8 cellular contexts compared by ENCODE assay signal in genomic region chr17:50707296-50708049, GRCh38. TPM values are rescaled to one million over a fixed set of nuclear protein-coding genes. Genes with fewer than 3 reads are reported as not detected.
DNase-seq lines count a peak whose midpoint lies in the region; ATAC-seq and TF ChIP-seq lines count a peak whose summit lies in the region.

ANKRD40 (minus strand) TSS chr17:50707914; CDS start chr17:50707654, 260 bp downstream.

- POLR2A ChIA-PET in T-cell (lab: Charles Lee), result interaction anchor here (0.5 to 1.2 kb wide), 6 partner anchors 12 to 873 kb away, joined by 3 to 9 read pairs (median 3); partner anchors contain the start of gene LUC7L3 (in 1 of the 2)

- peaks cover 0 to 27% (median 18%) of the 10 kb centered on the region in 9 donors for H3K36me3 ChIP-seq in heart left ventricle
- H3K36me3 ChIP-seq in upper lobe of left lung, result peaks cover 0 to 14% (median 0%) of the 10 kb centered on the region in 4 donors

- H3K4me1 ChIP-seq in heart left ventricle (peaks cover 0 to 60% (median 40%) of the 10 kb centered on the region in 12 donors), upper lobe of left lung (peaks cover 26 to 54% (median 30%) of the 10 kb centered on the region in 4 donors)

- CTCF ChIA-PET in T-cell (lab: Charles Lee), result interaction anchor here in 1 of 2 donors (0.5 to 0.9 kb wide), 3 partner anchors 11 to 231 kb away, joined by 3 to 5 read pairs (median 3); partner anchors contain the start of gene LUC7L3

- peak within 1 kb of the TSS; percentile 96 to 98 for H3K27ac Mint-ChIP-seq in T-cell

- no peaks in the 10 kb centered on the region for H3K27me3 Mint-ChIP-seq in T-cell

- TF ChIP-seq EP300 in upper lobe of left lung (IDR thresholded peaks at IDR 0.05), result no peak

- in situ Hi-C loops in GM13976 (cut with MboI; ENCODE audit: low sequenced_read_pairs, unreplicated experiment), result no loop called here

- H3K27ac ChIP-seq in adipose tissue (ENCODE audit: low read depth, low read length) (peak within 1 kb of the TSS; percentile 56), heart left ventricle (peak within 1 kb of the TSS; percentile 94 to 100 (median 97)), upper lobe of left lung (peak within 1 kb of the TSS; percentile 89 to 97 (median 97))

- intact Hi-C loops in heart left ventricle (cut with DNase I) (loop anchor here in 2 of 10 donors (5.0 to 10.0 kb wide), 2 partner anchors 137 to 160 kb away; partner anchors contain the start of gene SPATA20 (in 1 of the 2)), posterior cingulate gyrus (cut with DNase I) (loop anchor here (1.0 kb wide), 1 partner anchor 12 kb away; the partner anchor contains the start of gene LUC7L3)

- DNase-seq in GM13976 (ENCODE audit: low spot score) (peak; percentile 87), NCI-H1436 treated with DMSO at 0.1 percent for 48 hours (lab: John Stamatoyannopoulos, UW) (peak; percentile 86), T-cell (peak; percentile 76 to 94 (median 84)), heart left ventricle (peak; percentile 91 to 94 (median 91)), posterior cingulate gyrus (peak; percentile 80 to 98 (median 86)), upper lobe of left lung (peak; percentile 92 to 94)

- TF ChIP-seq POLR2A in heart left ventricle (IDR thresholded peaks at IDR 0.05) (peak; percentile 9 to 59), upper lobe of left lung (IDR thresholded peaks at IDR 0.05) (peak in 3 of 4 donors; percentile 37 to 74 (median 49))

- peaks cover 12% of the 10 kb centered on the region for H3K36me3 Mint-ChIP-seq in T-cell

- ATAC-seq in HG02852 (IDR thresholded peaks at IDR 0.05; ENCODE audit: unreplicated experiment), result peak; percentile 68
- ATAC-seq in T-cell (replicated peaks in 1 of 4), result peak; percentile 82 to 91 (median 86)
- peak; percentile 80 to 92 (median 88) for ATAC-seq in heart left ventricle
- ATAC-seq in upper lobe of left lung (ENCODE audit: low FRiP score in 2 of 2), result peak; percentile 92 to 95

- peak within 1 kb of the TSS; percentile 81 to 93 (median 91) for H3K4me3 Mint-ChIP-seq in T-cell

- H3K4me1 Mint-ChIP-seq in T-cell, result peaks cover 51 to 59% (median 52%) of the 10 kb centered on the region in 3 donors

- TF ChIP-seq CTCF in GM13976 (IDR thresholded peaks at IDR 0.05; ENCODE audit: borderline replicate concordance, control extremely low read depth, extremely low read depth, insufficient read depth, missing control alignments) (no peak), heart left ventricle (IDR thresholded peaks at IDR 0.05) (no peak), upper lobe of left lung (IDR thresholded peaks at IDR 0.05) (peak in 3 of 6 experiments; percentile 3 to 24 (median 23))

- no peaks in the 10 kb centered on the region for H3K9me3 Mint-ChIP-seq in T-cell

- H3K4me3 ChIP-seq in heart left ventricle (peak within 1 kb of the TSS; percentile 50 to 81 (median 74)), upper lobe of left lung (peak within 1 kb of the TSS; percentile 46 to 86 (median 76))

- WGBS in adipose tissue, 3 donors, result 0 to 1% (median 0%) methylated on average over 61 to 71 of the region's 74 CpGs
- WGBS in heart left ventricle, 4 donors, result 0 to 1% (median 0%) methylated on average over 43 to 74 of the region's 74 CpGs
- 0 to 1% methylated on average over 2 to 65 of the region's 74 CpGs for WGBS in upper lobe of left lung, 2 donors

- no peaks in the 10 kb centered on the region for H3K27me3 ChIP-seq in heart left ventricle
- H3K27me3 ChIP-seq in upper lobe of left lung, result no peaks in the 10 kb centered on the region

- H3K9me3 ChIP-seq in heart left ventricle, result no peaks in the 10 kb centered on the region
- H3K9me3 ChIP-seq in upper lobe of left lung, result no peaks in the 10 kb centered on the region

RNA-seq across cellular contexts. Expression of gene ANKRD40, which starts in this region (rescaled TPM):
- total RNA-seq in T-cell, result 10 to 100 TPM; 30.3 to 37.6 (median 34.5) TPM
- 10 to 100 TPM in 2 of 3 donors, 1 to 10 TPM in 1; 8.2 to 37.9 (median 35.7) TPM for polyA plus RNA-seq in adipose tissue
- 10 to 100 TPM; 38.8 to 55.4 (median 47.2) TPM for total RNA-seq in heart left ventricle
- polyA plus RNA-seq in heart left ventricle, result 10 to 100 TPM; 22.2 to 48.2 TPM
- 10 to 100 TPM; 27.9 to 52.9 (median 43.7) TPM for total RNA-seq in upper lobe of left lung

Comparison
In these comparisons a context has a peak if more than half of its experiments do, and no peak if none do; other contexts are left out.
1. Peak in every context shown above with its lines: DNase-seq, ATAC-seq, H3K4me3 ChIP-seq and H3K27ac ChIP-seq.